1 cellular context compared by ENCODE assay signal in genomic region chr20:50415516-50416268, GRCh38.
TF ChIP-seq lines count a peak whose summit lies in the region.

No MANE protein-coding gene starts in this region.

TF ChIP-seq in HepG2, 621 proteins besides CTCF, POLR2A, EP300 and RAD21 (continued from another document and continues in another):
- TF ChIP-seq ZNF609 (CRISPR knock-in tag; IDR thresholded peaks at IDR 0.05; ENCODE audit: borderline replicate concordance) (peak; percentile 45; the same call in 1 of the 2 replicates), ZNF652 (CRISPR knock-in tag; IDR thresholded peaks at IDR 0.05; ENCODE audit: borderline replicate concordance, low read depth) (no peak), ZSCAN31 (CRISPR knock-in tag; IDR thresholded peaks at IDR 0.05; ENCODE audit: low read depth) (peak; percentile 71; the same call in 1 of the 2 replicates), ZNF431 (CRISPR knock-in tag; IDR thresholded peaks at IDR 0.05; ENCODE audit: borderline replicate concordance, low read depth) (no peak), ZNF800 (CRISPR knock-in tag; IDR thresholded peaks at IDR 0.05) (no peak), YY1 (IDR thresholded peaks at IDR 0.05; ENCODE audit: insufficient read depth, insufficient replicate concordance, low read depth, low read length) (peak; percentile 84), ZNF616 (CRISPR knock-in tag; IDR thresholded peaks at IDR 0.05; ENCODE audit: low read depth) (no peak; the same call in 1 of the 2 replicates), PATZ1 (CRISPR knock-in tag; IDR thresholded peaks at IDR 0.05) (peak; percentile 78), RBM22 (optimal IDR thresholded peaks at IDR 0.05; ENCODE audit: low read length) (no peak), ZBTB44 (CRISPR knock-in tag; IDR thresholded peaks at IDR 0.05) (peak; percentile 15; the same call in 1 of the 2 replicates), SETDB1 (CRISPR knock-in tag; IDR thresholded peaks at IDR 0.05; ENCODE audit: borderline replicate concordance) (no peak), HNRNPLL (IDR thresholded peaks at IDR 0.05; ENCODE audit: low read depth, low read length, poor library complexity, severe bottlenecking) (peak; percentile 66), ZFP36 (IDR thresholded peaks at IDR 0.05; ENCODE audit: borderline replicate concordance, low read depth, low read length, partially characterized antibody) (no peak), TFE3 (CRISPR knock-in tag; IDR thresholded peaks at IDR 0.05) (peak; percentile 53), KLF13 (CRISPR knock-in tag; IDR thresholded peaks at IDR 0.05) (no peak), SMYD3 (CRISPR knock-in tag; IDR thresholded peaks at IDR 0.05) (0 out of 2 replicates have a peak, but pooled peaks have one; percentile 53), ZMAT3 (CRISPR knock-in tag; conservative IDR thresholded peaks at IDR 0.05) (no peak), BCL3 (CRISPR knock-in tag; IDR thresholded peaks at IDR 0.05) (no peak), ZNF383 (CRISPR knock-in tag; IDR thresholded peaks at IDR 0.05; ENCODE audit: borderline replicate concordance) (no peak), KDM3A (CRISPR knock-in tag; IDR thresholded peaks at IDR 0.05; ENCODE audit: low read depth) (peak; percentile 86), ZBTB39 (CRISPR knock-in tag; IDR thresholded peaks at IDR 0.05) (no peak), FOSL1 (CRISPR knock-in tag; IDR thresholded peaks at IDR 0.05; ENCODE audit: borderline replicate concordance) (no peak), SAP130 (CRISPR knock-in tag; IDR thresholded peaks at IDR 0.05; ENCODE audit: low read depth) (peak; percentile 69), ZNF318 (CRISPR knock-in tag; IDR thresholded peaks at IDR 0.05) (no peak), CENPBD1 (CRISPR knock-in tag; IDR thresholded peaks at IDR 0.05; ENCODE audit: borderline replicate concordance, low read depth) (no peak; the same call in 1 of the 2 replicates), TGIF2 (CRISPR knock-in tag; IDR thresholded peaks at IDR 0.05) (peak; percentile 76; the same call in 1 of the 2 replicates)
